1 cellular context compared by ENCODE assay signal in genomic region chr18:50644146-50644545, GRCh38.
TF ChIP-seq lines count a peak whose summit lies in the region.

No MANE protein-coding gene starts in this region.

TF ChIP-seq in GM23338, 12 proteins besides CTCF, POLR2A, EP300 and RAD21 (continued from another document):
- no peak for TF ChIP-seq ZNF462 (CRISPR knock-in tag; IDR thresholded peaks at IDR 0.05)
- no peak for TF ChIP-seq ZNF114 (CRISPR knock-in tag; IDR thresholded peaks at IDR 0.05)
- TF ChIP-seq STAT1 (IDR thresholded peaks at IDR 0.05; ENCODE audit: unreplicated experiment) = no peak
- no peak for TF ChIP-seq CREB1 (CRISPR knock-in tag; IDR thresholded peaks at IDR 0.05; ENCODE audit: low read depth)
- TF ChIP-seq ETS1 (IDR thresholded peaks at IDR 0.05) = no peak
- TF ChIP-seq EZH2 (IDR thresholded peaks at IDR 0.05; ENCODE audit: low read depth, unreplicated experiment) = no peak
